25 cellular contexts compared by ENCODE assay signal in genomic region chr17:71679832-71680231, GRCh38.
"Had no signal": no experiment of that assay in that cellular context is flagged by ENCODE, and none has a peak within 500 bp of the region (broad histone marks: within the 10 kb centered on the region; RNA-seq: fewer than 3 reads in every experiment).

No MANE protein-coding gene starts in this region.

- H3K4me1 ChIP-seq: neural progenitor cell, parathyroid adenoma, psoas muscle, sigmoid colon, stomach, thyroid gland, tibial nerve, upper lobe of left lung, vagina had no signal

- H3K27me3 ChIP-seq: neural progenitor cell, ovary, sigmoid colon, stomach, thyroid gland, tibial nerve, upper lobe of left lung, vagina had no signal

- H3K4me3 ChIP-seq: neural progenitor cell, ovary, psoas muscle, sigmoid colon, stomach, thoracic aorta, thyroid gland, tibial nerve, upper lobe of left lung, vagina had no signal

- ATAC-seq: natural killer cell; psoas muscle; right cardiac atrium; stimulated activated effector memory CD8-positive, alpha-beta T cell treated with anti-CD3 and anti-CD28 coated beads, Interleukin-12 subunit alpha, Interleukin-12 subunit beta, amount 100 ng/mL, for 72 hours; stimulated activated naive B cell treated with anti-CD40 and anti-IgM and Interleukin-4, amounts not matched to agents 10 μg/mL and 1 μg/mL and 100 μg/mL, for 72 hours had no signal

- H3K9me3 ChIP-seq: ovary, psoas muscle, sigmoid colon, stomach, thoracic aorta, thyroid gland, tibial nerve, upper lobe of left lung, vagina had no signal

- DNase-seq: natural killer cell; occipital lobe; ovary; posterior cingulate gyrus; psoas muscle; right cardiac atrium; sigmoid colon; small intestine; stimulated activated CD4-positive, alpha-beta T cell treated with anti-CD3 and anti-CD28 coated beads, Interleukin-15, amount 100 ng/mL, for 24 hours; stimulated activated CD4-positive, alpha-beta T cell treated with anti-CD3 and anti-CD28 coated beads, Interleukin-2, amount 100 ng/mL, for 24 hours; stimulated activated CD4-positive, alpha-beta T cell treated with anti-CD3 and anti-CD28 coated beads, Interleukin-2, amount 100 ng/mL, for 48 hours; stimulated activated CD4-positive, alpha-beta T cell treated with anti-CD3 and anti-CD28 coated beads, Interleukin-4, amount 100 ng/mL, for 24 hours; stimulated activated naive B cell treated with anti-CD40 and anti-IgM and Interleukin-4, amounts not matched to agents 10 μg/mL and 1 μg/mL and 100 μg/mL, for 72 hours; stimulated activated naive CD4-positive, alpha-beta T cell treated with Interleukin-2 at 50 U/mL for 16 hours; stomach; thyroid gland; trophoblast cell; upper lobe of left lung had no signal

- H3K9ac ChIP-seq: neural progenitor cell, parathyroid adenoma had no signal

- H3K27ac ChIP-seq: neural progenitor cell, ovary, parathyroid adenoma, psoas muscle, sigmoid colon, stomach, thoracic aorta, thyroid gland, tibial nerve, upper lobe of left lung, vagina had no signal

- H3K4me2 ChIP-seq: neural progenitor cell had no signal

- H2AFZ ChIP-seq: neural progenitor cell, parathyroid adenoma had no signal

- H3K36me3 ChIP-seq: neural progenitor cell, ovary, sigmoid colon, stomach, thoracic aorta, thyroid gland, tibial nerve, upper lobe of left lung, vagina had no signal

- H3K79me2 ChIP-seq: parathyroid adenoma had no signal

- FAIRE-seq: small intestine, urothelium cell line had no signal
